In the genomic region with DNA sequence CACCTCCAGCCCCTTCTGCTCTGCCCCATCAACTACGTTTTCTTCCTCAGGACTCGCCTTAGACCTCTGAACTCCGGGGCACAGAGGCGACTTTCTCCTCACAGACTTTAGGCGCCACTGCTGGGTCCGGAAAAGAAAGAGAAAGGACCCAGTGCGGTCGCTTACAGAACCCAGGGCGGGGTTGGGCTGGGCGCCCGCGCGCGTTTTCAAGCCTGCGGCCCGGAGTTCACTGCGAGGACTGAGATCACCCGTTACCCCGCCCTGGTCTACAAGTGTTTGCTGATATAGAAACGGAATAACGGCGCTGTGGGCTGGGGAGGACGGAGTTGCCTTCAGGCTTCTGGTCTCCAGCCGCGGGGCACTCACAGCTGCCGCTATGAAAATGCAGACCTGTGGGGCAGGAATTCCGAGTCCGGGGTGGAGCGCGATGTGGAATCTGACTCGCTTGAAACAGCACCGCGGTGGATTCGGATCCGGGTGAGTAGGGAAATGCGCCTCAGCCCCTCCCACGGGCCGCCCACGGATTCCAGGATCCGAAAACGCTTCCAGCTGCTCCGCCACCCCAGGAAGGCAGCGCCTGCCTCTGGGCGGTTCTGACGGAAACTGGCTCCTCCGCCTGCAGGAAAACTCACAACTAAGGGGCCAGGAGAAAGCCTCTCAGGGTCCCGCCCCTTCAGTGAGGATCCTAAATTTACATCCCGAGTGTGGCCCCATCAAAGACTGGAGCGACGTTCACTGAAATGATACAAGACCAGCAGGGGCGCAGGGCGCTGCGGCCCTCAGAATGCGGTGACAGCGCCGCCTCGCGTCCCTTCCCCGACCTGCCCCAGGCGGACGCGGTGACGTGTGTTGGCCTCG, we compare ENCODE assay signal across 8 cellular contexts.
DNase-seq lines count a peak whose midpoint lies in the region; ATAC-seq and TF ChIP-seq lines count a peak whose summit lies in the region.

No MANE protein-coding gene starts in this region.

- peak; percentile 57 for ATAC-seq in GM21447 (IDR thresholded peaks at IDR 0.05; ENCODE audit: unreplicated experiment)
- peak; percentile 84 for ATAC-seq in stimulated activated naive CD8-positive, alpha-beta T cell treated with anti-CD3 and anti-CD28 coated beads, Interleukin-15, amount 100 ng/mL, for 72 hours

- peak overlapping the region; percentile 91 for H3K4me3 Mint-ChIP-seq in nephron progenitor cell
- peak overlapping the region; percentile 91 to 94 for H3K4me3 Mint-ChIP-seq in stimulated activated naive CD8-positive, alpha-beta T cell treated with anti-CD3 and anti-CD28 coated beads, Interleukin-15, amount 100 ng/mL, for 72 hours

- CTCF ChIA-PET in RWPE1 (lab: Yijun Ruan, JAX): interaction anchor here (0.6 to 1.4 kb wide), 8 partner anchors 10 to 639 kb away, joined by 3 to 4 read pairs (median 3); no protein-coding TSS in a partner anchor

- POLR2A ChIA-PET in RWPE1 (lab: Yijun Ruan, JAX; ENCODE audit: low non-redundant PET): no interaction called here

- TF ChIP-seq CTCF in RWPE1 (conservative IDR thresholded peaks at IDR 0.05; ENCODE audit: low read depth) (peak; percentile 97), nephron progenitor cell (IDR thresholded peaks at IDR 0.05) (peak; percentile 90)

- H3K27me3 Mint-ChIP-seq in nephron progenitor cell (ENCODE audit: low read depth, poor library complexity): peaks cover 74% of the 10 kb centered on the region
- H3K27me3 Mint-ChIP-seq in stimulated activated naive CD8-positive, alpha-beta T cell treated with anti-CD3 and anti-CD28 coated beads, Interleukin-15, amount 100 ng/mL, for 72 hours: peaks cover 24% of the 10 kb centered on the region

- DNase-seq in DMS 273 treated with DMSO at 0.1 percent for 48 hours (lab: John Stamatoyannopoulos, UW): peak; percentile 96
- peak; percentile 71 for DNase-seq in HuH-7 (ENCODE audit: low spot score)
- peak; percentile 76 for DNase-seq in RWPE1 (ENCODE audit: low spot score)
- peak; percentile 94 for DNase-seq in activated effector memory CD4-positive, alpha-beta T cell treated with anti-CD3 and anti-CD28 coated beads, Interleukin-2, amount 50 U/mL, for 16 hours
- DNase-seq in fibroblast of the conjunctiva (ENCODE audit: low read depth): peak; percentile 73
- DNase-seq in nephron progenitor cell: peak; percentile 88
- peak; percentile 81 to 86 for DNase-seq in stimulated activated naive CD8-positive, alpha-beta T cell treated with anti-CD3 and anti-CD28 coated beads, Interleukin-15, amount 100 ng/mL, for 72 hours

- H3K27ac ChIP-seq in RWPE1: peak overlapping the region; percentile 93

- H3K36me3 Mint-ChIP-seq in nephron progenitor cell (ENCODE audit: low read depth): no peaks in the 10 kb centered on the region

- H3K27ac Mint-ChIP-seq in nephron progenitor cell: no peak overlapping the region
- peak overlapping the region; percentile 87 to 93 for H3K27ac Mint-ChIP-seq in stimulated activated naive CD8-positive, alpha-beta T cell treated with anti-CD3 and anti-CD28 coated beads, Interleukin-15, amount 100 ng/mL, for 72 hours

- no peaks in the 10 kb centered on the region for H3K9me3 Mint-ChIP-seq in nephron progenitor cell
- H3K9me3 Mint-ChIP-seq in stimulated activated naive CD8-positive, alpha-beta T cell treated with anti-CD3 and anti-CD28 coated beads, Interleukin-15, amount 100 ng/mL, for 72 hours: no peaks in the 10 kb centered on the region

- peaks cover 62% of the 10 kb centered on the region for H3K4me1 Mint-ChIP-seq in nephron progenitor cell
- peaks cover 51% of the 10 kb centered on the region for H3K4me1 Mint-ChIP-seq in stimulated activated naive CD8-positive, alpha-beta T cell treated with anti-CD3 and anti-CD28 coated beads, Interleukin-15, amount 100 ng/mL, for 72 hours

Comparison
In these comparisons a context has a peak if more than half of its experiments do, and no peak if none do; other contexts are left out.
1. Peak in every context shown above with its lines: DNase-seq, ATAC-seq and H3K27ac ChIP-seq.